9 cellular contexts compared by ENCODE assay signal in the genomic region with DNA sequence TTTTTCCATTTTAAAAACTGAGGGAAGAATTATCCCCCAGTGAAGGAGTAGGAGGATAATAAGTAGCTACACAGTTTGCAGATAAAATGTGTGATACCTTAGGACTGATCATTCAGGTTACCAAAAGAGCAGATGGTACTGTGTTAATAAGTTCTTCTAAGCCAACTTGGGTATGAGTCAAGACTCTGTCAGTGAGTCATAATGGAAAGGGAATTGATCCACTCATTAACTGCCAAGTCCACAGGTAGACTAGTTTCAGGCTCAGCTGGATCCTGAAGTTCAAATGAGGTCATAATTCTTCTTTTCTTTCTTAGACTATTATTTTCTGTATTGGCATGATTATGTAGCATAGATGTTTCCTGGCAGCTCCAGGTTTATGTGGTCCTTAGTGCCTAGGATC.
DNase-seq lines count a peak whose midpoint lies in the region; ATAC-seq, FAIRE-seq and TF ChIP-seq lines count a peak whose summit lies in the region.
"Had no signal": no experiment of that assay in that cellular context is flagged by ENCODE, and none has a peak within 500 bp of the region (broad histone marks: within the 10 kb centered on the region; RNA-seq: fewer than 3 reads in every experiment).

No MANE protein-coding gene starts in this region.

- peak; percentile 94 for FAIRE-seq in islet of Langerhans (lab: Jason Lieb, UNC)

- H3K4me1 ChIP-seq in esophagus squamous epithelium, result peaks cover 0 to 86% (median 14%) of the 10 kb centered on the region in 3 donors

- DNase-seq in NOMO-1 treated with DMSO at 0.1 percent for 48 hours (lab: John Stamatoyannopoulos, UW; ENCODE audit: unreplicated experiment) (no peak), H4 (ENCODE audit: low spot score) (no peak), DMS79 (lab: John Stamatoyannopoulos, UW) (no peak), esophagus squamous epithelium (lab: John Stamatoyannopoulos, UW) (no peak)
- DNase-seq: activated naive CD8-positive, alpha-beta T cell treated with anti-CD3 and anti-CD28 coated beads, Interleukin-2, amount 10 ng/mL, durations not matched to agents 7 days and 5 days had no signal

- peak overlapping the region in 2 of 4 donors; percentile 66 to 67 for H3K27ac ChIP-seq in esophagus squamous epithelium

- intact Hi-C loops in esophagus squamous epithelium (cut with DNase I), result no loop called here

- no peak for TF ChIP-seq CTCF in esophagus squamous epithelium (IDR thresholded peaks at IDR 0.05)

- no peak overlapping the region for H3K4me3 ChIP-seq in esophagus squamous epithelium

- H3K27me3 ChIP-seq in esophagus squamous epithelium, result no peaks in the 10 kb centered on the region

- peaks cover 0 to 29% (median 0%) of the 10 kb centered on the region in 3 donors for H3K36me3 ChIP-seq in esophagus squamous epithelium

- TF ChIP-seq POLR2A in esophagus squamous epithelium (IDR thresholded peaks at IDR 0.05), result no peak

- no peaks in the 10 kb centered on the region for H3K9me3 ChIP-seq in esophagus squamous epithelium

- ATAC-seq in GM18511 (IDR thresholded peaks at IDR 0.05; ENCODE audit: unreplicated experiment) (peak; percentile 81), GM21576 (IDR thresholded peaks at IDR 0.05; ENCODE audit: unreplicated experiment) (peak; percentile 83), HG03521 (IDR thresholded peaks at IDR 0.05; ENCODE audit: unreplicated experiment) (peak; percentile 70)
